In the genomic region with DNA sequence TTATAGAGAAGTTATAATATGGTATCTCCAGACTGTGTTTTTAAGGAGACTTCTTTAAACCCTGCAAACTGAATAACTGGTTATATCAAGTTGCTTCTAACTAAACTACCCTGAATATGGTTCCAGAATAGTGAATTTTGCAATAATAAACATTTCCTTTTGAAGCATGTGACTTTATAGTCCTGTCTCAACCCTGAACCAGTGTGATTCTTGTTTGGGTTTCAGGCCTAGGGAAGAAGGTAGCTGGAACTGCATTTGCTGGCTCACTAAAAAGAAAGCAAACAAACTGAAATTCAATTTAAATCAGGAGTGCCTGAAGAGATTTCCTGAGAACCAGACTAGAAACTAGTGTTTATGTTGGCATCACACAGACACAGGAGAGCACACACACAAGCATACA, we compare ENCODE assay signal across 19 cellular contexts.
"Had no signal": no experiment of that assay in that cellular context is flagged by ENCODE, and none has a peak within 500 bp of the region (broad histone marks: within the 10 kb centered on the region; RNA-seq: fewer than 3 reads in every experiment).

No MANE protein-coding gene starts in this region.

- H3K36me3 Mint-ChIP-seq: activated CD8-positive, alpha-beta memory T cell treated with anti-CD3 and anti-CD28 coated beads, Interleukin-2, amount 10 ng/mL, durations not matched to agents 7 days and 5 days; stimulated activated naive B cell treated with anti-CD40 and anti-IgM and Interleukin-4, amounts not matched to agents 10 μg/mL and 1 μg/mL and 100 μg/mL, for 72 hours; T-cell had no signal

- H3K9me3 Mint-ChIP-seq: activated CD4-positive, alpha-beta memory T cell treated with anti-CD3 and anti-CD28 coated beads for 36 hours; activated naive CD4-positive, alpha-beta T cell treated with anti-CD3 and anti-CD28 coated beads for 36 hours; activated naive CD8-positive, alpha-beta T cell treated with anti-CD3 and anti-CD28 coated beads, Interleukin-2, amount 50 U/mL, for 24 hours; activated T-helper 2 cell treated with anti-CD3 and anti-CD28 coated beads, Interferon-gamma antibody, Interleukin-2, Interleukin-4, amounts not matched to agents 10 μg/mL and 5 μg/mL and 100 μg/mL, durations not matched to agents 14 hours and 24 hours and 36 hours; stimulated activated naive B cell treated with anti-CD40 and anti-IgM and Interleukin-4, amounts not matched to agents 10 μg/mL and 1 μg/mL and 100 μg/mL, for 72 hours; T-cell had no signal

- H3K9me3 ChIP-seq: colonic mucosa, gastrocnemius medialis, heart right ventricle, neutrophil, SK-N-SH, transverse colon had no signal

- DNase-seq: activated CD4-positive, alpha-beta memory T cell treated with anti-CD3 and anti-CD28 coated beads for 36 hours; activated CD4-positive, alpha-beta T cell treated with anti-CD3 and anti-CD28 coated beads for 1 hour; activated CD8-positive, alpha-beta memory T cell treated with anti-CD3 and anti-CD28 coated beads, Interleukin-2, amount 10 ng/mL, durations not matched to agents 7 days and 5 days; activated naive CD4-positive, alpha-beta T cell treated with anti-CD3 and anti-CD28 coated beads for 36 hours; activated naive CD8-positive, alpha-beta T cell treated with anti-CD3 and anti-CD28 coated beads, Interleukin-2, amount 50 U/mL, for 24 hours; activated T-cell treated with anti-CD3 and anti-CD28 coated beads, Interleukin-2, amount 50 U/mL, for 1 hour; colonic mucosa; effector CD4-positive, alpha-beta T cell; gastrocnemius medialis; heart right ventricle; mammary epithelial cell; SK-N-SH; stimulated activated CD4-positive, alpha-beta T cell treated with anti-CD3 and anti-CD28 coated beads, Interleukin-2, amount 100 ng/mL, for 48 hours; stimulated activated naive B cell treated with anti-CD40 and anti-IgM and Interleukin-4, amounts not matched to agents 10 μg/mL and 1 μg/mL and 100 μg/mL, for 72 hours; T-cell; T1000; transverse colon had no signal

- H3K27ac Mint-ChIP-seq: activated CD4-positive, alpha-beta memory T cell treated with anti-CD3 and anti-CD28 coated beads for 36 hours; activated CD8-positive, alpha-beta memory T cell treated with anti-CD3 and anti-CD28 coated beads, Interleukin-2, amount 10 ng/mL, durations not matched to agents 7 days and 5 days; activated naive CD4-positive, alpha-beta T cell treated with anti-CD3 and anti-CD28 coated beads for 36 hours; activated naive CD8-positive, alpha-beta T cell treated with anti-CD3 and anti-CD28 coated beads, Interleukin-2, amount 50 U/mL, for 24 hours; activated T-helper 2 cell treated with anti-CD3 and anti-CD28 coated beads, Interferon-gamma antibody, Interleukin-2, Interleukin-4, amounts not matched to agents 10 μg/mL and 5 μg/mL and 100 μg/mL, durations not matched to agents 14 hours and 24 hours and 36 hours; stimulated activated naive B cell treated with anti-CD40 and anti-IgM and Interleukin-4, amounts not matched to agents 10 μg/mL and 1 μg/mL and 100 μg/mL, for 72 hours; T-cell had no signal

- H3K4me1 ChIP-seq: colonic mucosa had no signal

- H3K4me3 Mint-ChIP-seq: activated CD4-positive, alpha-beta memory T cell treated with anti-CD3 and anti-CD28 coated beads for 36 hours; activated CD8-positive, alpha-beta memory T cell treated with anti-CD3 and anti-CD28 coated beads, Interleukin-2, amount 10 ng/mL, durations not matched to agents 7 days and 5 days; activated naive CD4-positive, alpha-beta T cell treated with anti-CD3 and anti-CD28 coated beads for 36 hours; activated naive CD8-positive, alpha-beta T cell treated with anti-CD3 and anti-CD28 coated beads, Interleukin-2, amount 50 U/mL, for 24 hours; stimulated activated naive B cell treated with anti-CD40 and anti-IgM and Interleukin-4, amounts not matched to agents 10 μg/mL and 1 μg/mL and 100 μg/mL, for 72 hours; T-cell had no signal

- H3K4me3 ChIP-seq: colonic mucosa, gastrocnemius medialis, heart right ventricle, transverse colon had no signal

- H3K9ac ChIP-seq: SK-N-SH had no signal

- H3K36me3 ChIP-seq: colonic mucosa, gastrocnemius medialis, heart right ventricle, neutrophil, transverse colon had no signal
